In the genomic region with DNA sequence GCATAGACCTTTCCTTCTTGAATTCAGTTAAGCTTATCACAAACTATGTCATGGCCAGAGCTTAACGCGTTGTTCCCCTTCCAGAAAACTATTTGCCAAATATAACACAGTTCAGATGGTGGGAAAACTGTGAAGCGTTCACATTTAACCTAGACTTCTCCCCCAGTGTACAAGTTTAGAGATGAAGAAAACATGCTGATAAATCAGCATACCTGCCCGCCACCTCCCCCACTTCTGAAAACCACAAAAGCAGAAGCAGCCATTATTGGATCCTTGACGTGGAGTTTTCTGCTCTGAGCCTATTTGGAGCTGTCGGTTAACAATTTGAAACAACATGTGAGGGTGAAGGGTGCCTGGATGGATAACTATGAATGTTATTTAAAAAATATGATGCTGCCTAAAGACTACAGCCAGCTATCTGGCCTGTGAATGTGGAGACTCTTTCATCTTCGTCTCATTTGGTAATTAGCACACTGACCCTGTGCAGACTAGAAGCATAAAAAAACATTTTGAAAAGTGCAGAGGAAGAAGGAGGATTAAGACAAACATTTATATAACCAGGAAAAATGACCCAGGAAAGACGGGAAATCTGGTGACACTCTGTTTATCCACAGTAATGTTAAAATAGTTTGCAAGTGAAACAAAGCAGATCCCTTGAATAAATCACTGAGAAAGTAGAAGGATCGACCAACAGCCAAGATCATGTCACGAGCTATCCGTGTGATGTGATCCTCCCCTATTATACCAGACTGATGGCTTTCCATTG, we compare ENCODE assay signal across 10 cellular contexts.
A peak's percentile ranks its signal among the peaks of the same experiment; 100 is the strongest.
DNase-seq lines count a peak whose midpoint lies in the region; ATAC-seq, FAIRE-seq and TF ChIP-seq lines count a peak whose summit lies in the region.
"Had no signal": no experiment of that assay in that cellular context is flagged by ENCODE, and none has a peak within 500 bp of the region (broad histone marks: within the 10 kb centered on the region; RNA-seq: fewer than 3 reads in every experiment).

No MANE protein-coding gene starts in this region.

- peak overlapping the region; percentile 52 for H3K4me2 ChIP-seq in astrocyte (ENCODE audit: low read length)

- H2AFZ ChIP-seq in astrocyte (ENCODE audit: low read depth, low read length): peak overlapping the region; percentile 70

- H4K20me1 ChIP-seq in astrocyte (ENCODE audit: insufficient read depth, low read length): no peaks in the 10 kb centered on the region

- peak overlapping the region; percentile 93 for H3K27ac Mint-ChIP-seq in astrocyte (ENCODE audit: unreplicated experiment)
- peak overlapping the region; percentile 6 for H3K27ac Mint-ChIP-seq in type B pancreatic cell
- H3K27ac Mint-ChIP-seq: activated naive CD8-positive, alpha-beta T cell treated with anti-CD3 and anti-CD28 coated beads for 36 hours had no signal

- TF ChIP-seq CTCF in astrocyte (IDR thresholded peaks at IDR 0.05; ENCODE audit: insufficient read depth, low read depth, low read length) (no peak), left lung (IDR thresholded peaks at IDR 0.05) (no peak), type B pancreatic cell (conservative IDR thresholded peaks at IDR 0.05) (no peak)

- H3K9ac ChIP-seq in astrocyte (ENCODE audit: low read length): peak overlapping the region; percentile 58

- intact Hi-C loops in left lung (cut with DNase I): no loop called here

- H3K9me3 Mint-ChIP-seq in astrocyte (ENCODE audit: unreplicated experiment) (peaks cover 5% of the 10 kb centered on the region), type B pancreatic cell (peaks cover 17% of the 10 kb centered on the region)

- ATAC-seq in left lung (peak; percentile 29), GM18858 (IDR thresholded peaks at IDR 0.05; ENCODE audit: unreplicated experiment) (no peak)

- H3K4me1 ChIP-seq in astrocyte (ENCODE audit: insufficient read depth, low read length) (peaks cover 13% of the 10 kb centered on the region), left lung (peaks cover 7% of the 10 kb centered on the region in 2 donors)

- H3K9me3 ChIP-seq in astrocyte (ENCODE audit: insufficient read depth, low read depth, low read length) (no peaks in the 10 kb centered on the region), left lung (peaks cover 0 to 4% of the 10 kb centered on the region in 2 donors)

- peak overlapping the region; percentile 20 for H3K4me3 Mint-ChIP-seq in astrocyte (ENCODE audit: unreplicated experiment)
- no peak overlapping the region for H3K4me3 Mint-ChIP-seq in type B pancreatic cell
- H3K4me3 Mint-ChIP-seq: activated naive CD8-positive, alpha-beta T cell treated with anti-CD3 and anti-CD28 coated beads for 36 hours had no signal

- H3K79me2 ChIP-seq in astrocyte (ENCODE audit: insufficient read depth, low read length): no peaks in the 10 kb centered on the region

- H3K27ac ChIP-seq in astrocyte (ENCODE audit: low read depth, low read length): peak overlapping the region; percentile 67
- H3K27ac ChIP-seq in left lung: peak overlapping the region; percentile 24 to 39

- H3K4me3 ChIP-seq in astrocyte (ENCODE audit: insufficient read depth, low read depth, low read length) (no peak overlapping the region), left lung (no peak overlapping the region)

- no peaks in the 10 kb centered on the region for H3K36me3 ChIP-seq in astrocyte (ENCODE audit: insufficient read depth, low read length)
- H3K36me3 ChIP-seq in left lung: no peaks in the 10 kb centered on the region

- no peaks in the 10 kb centered on the region for H3K27me3 ChIP-seq in astrocyte (ENCODE audit: insufficient read depth, low read length)
- H3K27me3 ChIP-seq in left lung: no peaks in the 10 kb centered on the region

- H3K36me3 Mint-ChIP-seq in astrocyte (ENCODE audit: low read depth, unreplicated experiment) (no peaks in the 10 kb centered on the region), type B pancreatic cell (peaks cover 14% of the 10 kb centered on the region)
- H3K36me3 Mint-ChIP-seq: activated naive CD8-positive, alpha-beta T cell treated with anti-CD3 and anti-CD28 coated beads for 36 hours had no signal

- H3K4me1 Mint-ChIP-seq in astrocyte (ENCODE audit: low read depth, unreplicated experiment): peaks cover 32% of the 10 kb centered on the region
- peaks cover 21% of the 10 kb centered on the region for H3K4me1 Mint-ChIP-seq in type B pancreatic cell (ENCODE audit: unreplicated experiment)

- peak; percentile 9 for DNase-seq in SKM-1 treated with dmso at 0.1 percent for 144 hours (lab: John Stamatoyannopoulos, UW; ENCODE audit: unreplicated experiment)
- no peak for DNase-seq in SKM-1 (lab: John Stamatoyannopoulos, UW; ENCODE audit: unreplicated experiment)
- DNase-seq in astrocyte (ENCODE audit: low read depth): peak; percentile 93
- DNase-seq in left lung: no peak
- no peak for DNase-seq in type B pancreatic cell (ENCODE audit: extremely low spot score, unreplicated experiment)
- DNase-seq in occipital lobe (lab: John Stamatoyannopoulos, UW): no peak
- DNase-seq in SHP77 (lab: John Stamatoyannopoulos, UW): no peak
- DNase-seq: activated naive CD8-positive, alpha-beta T cell treated with anti-CD3 and anti-CD28 coated beads for 36 hours had no signal

- FAIRE-seq in astrocyte (lab: Jason Lieb, UNC): no peak
- FAIRE-seq: A204.1 had no signal

- H3K27me3 Mint-ChIP-seq in astrocyte (ENCODE audit: low read depth, unreplicated experiment): no peaks in the 10 kb centered on the region
- peaks cover 4% of the 10 kb centered on the region for H3K27me3 Mint-ChIP-seq in type B pancreatic cell

Comparison
In these comparisons a context has a peak if more than half of its experiments do, and no peak if none do; other contexts are left out.
1. DNase-seq: peak in SKM-1 treated with dmso at 0.1 percent for 144 hours (single experiment) and astrocyte (single experiment); none in SKM-1 (single experiment), left lung (0 of 2), type B pancreatic cell (single experiment), occipital lobe (single experiment) and SHP77 (0 of 2).